1 cellular context compared by ENCODE assay signal in the genomic region with DNA sequence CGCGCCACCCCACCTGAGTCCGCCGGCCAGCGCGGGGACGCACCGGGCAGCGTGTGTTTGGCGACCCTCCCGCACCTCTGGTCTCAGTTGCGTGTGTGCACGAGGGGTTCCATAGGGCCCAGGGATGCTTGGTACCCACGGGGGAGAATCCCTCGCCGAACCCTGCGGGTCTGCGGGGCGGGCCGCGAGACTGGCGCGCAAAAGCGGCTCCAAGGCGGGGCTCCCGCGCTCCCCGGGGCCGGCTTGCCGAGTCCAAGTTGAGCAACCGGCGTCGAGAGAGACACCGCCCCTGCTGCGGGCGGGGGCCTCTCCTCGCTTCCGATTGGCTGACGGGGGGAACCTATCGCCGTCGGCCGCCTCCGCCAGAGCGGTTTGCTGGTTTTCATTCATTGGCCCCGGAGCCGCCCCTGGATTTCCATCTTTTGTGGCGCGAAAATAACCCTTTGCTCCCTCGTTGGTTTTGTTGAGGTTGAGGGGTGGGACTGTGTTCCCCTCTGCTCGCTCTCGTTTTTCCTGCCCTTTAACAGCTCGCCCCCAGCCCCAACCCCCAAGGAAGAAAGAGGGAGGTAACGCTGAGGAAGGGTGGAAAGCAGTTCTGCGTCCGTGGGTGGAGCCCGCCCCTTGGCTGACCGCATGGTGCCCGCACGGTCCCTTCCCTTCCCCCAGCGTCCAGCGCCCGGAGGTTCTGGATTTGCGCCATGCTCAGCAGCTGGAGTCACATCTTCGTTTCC.
TF ChIP-seq lines count a peak whose summit lies in the region.

No MANE protein-coding gene starts in this region.

TF ChIP-seq in HepG2, 621 proteins besides CTCF, POLR2A, EP300 and RAD21 (continued from another document and continues in another):
- TF ChIP-seq ZFP91 (CRISPR knock-in tag; IDR thresholded peaks at IDR 0.05; ENCODE audit: borderline replicate concordance) (peak; percentile 99), JUND (CRISPR knock-in tag; IDR thresholded peaks at IDR 0.05) (no peak), SMARCC2 (IDR thresholded peaks at IDR 0.05) (no peak), GATA4 (IDR thresholded peaks at IDR 0.05; ENCODE audit: borderline replicate concordance, low read depth) (no peak), HOXA9 (CRISPR knock-in tag; IDR thresholded peaks at IDR 0.05; ENCODE audit: borderline replicate concordance) (peak; percentile 83), ZNF644 (CRISPR knock-in tag; IDR thresholded peaks at IDR 0.05; ENCODE audit: low read depth) (no peak; the same call in 1 of the 2 replicates), NFKB2 (CRISPR knock-in tag; IDR thresholded peaks at IDR 0.05; ENCODE audit: borderline replicate concordance) (peak; percentile 85), ATM (IDR thresholded peaks at IDR 0.05; ENCODE audit: borderline replicate concordance) (no peak), ZNF30 (CRISPR knock-in tag; IDR thresholded peaks at IDR 0.05) (no peak), ZBTB7B (CRISPR knock-in tag; IDR thresholded peaks at IDR 0.05) (peak; percentile 62; the same call in 1 of the 2 replicates), ZNF562 (CRISPR knock-in tag; IDR thresholded peaks at IDR 0.05; ENCODE audit: borderline replicate concordance) (0 out of 2 replicates have a peak, but pooled peaks have one; percentile 61), ZFP62 (CRISPR knock-in tag; IDR thresholded peaks at IDR 0.05) (no peak), ZNF670 (CRISPR knock-in tag; IDR thresholded peaks at IDR 0.05; ENCODE audit: borderline replicate concordance) (0 out of 2 replicates have a peak, but pooled peaks have one; percentile 69), CENPT (CRISPR knock-in tag; IDR thresholded peaks at IDR 0.05; ENCODE audit: low read depth) (no peak), ZNF790 (CRISPR knock-in tag; IDR thresholded peaks at IDR 0.05; ENCODE audit: borderline replicate concordance) (peak; percentile 7; the same call in 1 of the 2 replicates), GLMP (CRISPR knock-in tag; IDR thresholded peaks at IDR 0.05; ENCODE audit: borderline replicate concordance) (no peak), TEF (CRISPR knock-in tag; IDR thresholded peaks at IDR 0.05) (no peak), KLF13 (CRISPR knock-in tag; IDR thresholded peaks at IDR 0.05) (0 out of 2 replicates have a peak, but pooled peaks have one; percentile 24), ZNF484 (CRISPR knock-in tag; IDR thresholded peaks at IDR 0.05; ENCODE audit: borderline replicate concordance, low read depth) (no peak), HNRNPL (IDR thresholded peaks at IDR 0.05; ENCODE audit: low read depth, low read length) (no peak), KLF9 (CRISPR knock-in tag; IDR thresholded peaks at IDR 0.05; ENCODE audit: low read depth) (no peak), THAP11 (CRISPR knock-in tag; IDR thresholded peaks at IDR 0.05) (peak; percentile 63; the same call in 1 of the 2 replicates), ZFP41 (CRISPR knock-in tag; IDR thresholded peaks at IDR 0.05; ENCODE audit: borderline replicate concordance) (peak; percentile 53)
- TF ChIP-seq, protein P1, sequence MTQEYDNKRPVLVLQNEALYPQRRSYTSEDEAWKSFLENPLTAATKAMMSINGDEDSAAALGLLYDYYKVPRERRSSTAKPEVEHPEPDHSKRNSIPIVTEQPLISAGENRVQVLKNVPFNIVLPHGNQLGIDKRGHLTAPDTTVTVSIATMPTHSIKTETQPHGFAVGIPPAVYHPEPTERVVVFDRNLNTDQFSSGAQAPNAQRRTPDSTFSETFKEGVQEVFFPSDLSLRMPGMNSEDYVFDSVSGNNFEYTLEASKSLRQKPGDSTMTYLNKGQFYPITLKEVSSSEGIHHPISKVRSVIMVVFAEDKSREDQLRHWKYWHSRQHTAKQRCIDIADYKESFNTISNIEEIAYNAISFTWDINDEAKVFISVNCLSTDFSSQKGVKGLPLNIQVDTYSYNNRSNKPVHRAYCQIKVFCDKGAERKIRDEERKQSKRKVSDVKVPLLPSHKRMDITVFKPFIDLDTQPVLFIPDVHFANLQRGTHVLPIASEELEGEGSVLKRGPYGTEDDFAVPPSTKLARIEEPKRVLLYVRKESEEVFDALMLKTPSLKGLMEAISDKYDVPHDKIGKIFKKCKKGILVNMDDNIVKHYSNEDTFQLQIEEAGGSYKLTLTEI (CRISPR knock-in tag; conservative IDR thresholded peaks at IDR 0.05), result no peak; the same call in 1 of the 2 replicates
- TF ChIP-seq, protein P2, sequence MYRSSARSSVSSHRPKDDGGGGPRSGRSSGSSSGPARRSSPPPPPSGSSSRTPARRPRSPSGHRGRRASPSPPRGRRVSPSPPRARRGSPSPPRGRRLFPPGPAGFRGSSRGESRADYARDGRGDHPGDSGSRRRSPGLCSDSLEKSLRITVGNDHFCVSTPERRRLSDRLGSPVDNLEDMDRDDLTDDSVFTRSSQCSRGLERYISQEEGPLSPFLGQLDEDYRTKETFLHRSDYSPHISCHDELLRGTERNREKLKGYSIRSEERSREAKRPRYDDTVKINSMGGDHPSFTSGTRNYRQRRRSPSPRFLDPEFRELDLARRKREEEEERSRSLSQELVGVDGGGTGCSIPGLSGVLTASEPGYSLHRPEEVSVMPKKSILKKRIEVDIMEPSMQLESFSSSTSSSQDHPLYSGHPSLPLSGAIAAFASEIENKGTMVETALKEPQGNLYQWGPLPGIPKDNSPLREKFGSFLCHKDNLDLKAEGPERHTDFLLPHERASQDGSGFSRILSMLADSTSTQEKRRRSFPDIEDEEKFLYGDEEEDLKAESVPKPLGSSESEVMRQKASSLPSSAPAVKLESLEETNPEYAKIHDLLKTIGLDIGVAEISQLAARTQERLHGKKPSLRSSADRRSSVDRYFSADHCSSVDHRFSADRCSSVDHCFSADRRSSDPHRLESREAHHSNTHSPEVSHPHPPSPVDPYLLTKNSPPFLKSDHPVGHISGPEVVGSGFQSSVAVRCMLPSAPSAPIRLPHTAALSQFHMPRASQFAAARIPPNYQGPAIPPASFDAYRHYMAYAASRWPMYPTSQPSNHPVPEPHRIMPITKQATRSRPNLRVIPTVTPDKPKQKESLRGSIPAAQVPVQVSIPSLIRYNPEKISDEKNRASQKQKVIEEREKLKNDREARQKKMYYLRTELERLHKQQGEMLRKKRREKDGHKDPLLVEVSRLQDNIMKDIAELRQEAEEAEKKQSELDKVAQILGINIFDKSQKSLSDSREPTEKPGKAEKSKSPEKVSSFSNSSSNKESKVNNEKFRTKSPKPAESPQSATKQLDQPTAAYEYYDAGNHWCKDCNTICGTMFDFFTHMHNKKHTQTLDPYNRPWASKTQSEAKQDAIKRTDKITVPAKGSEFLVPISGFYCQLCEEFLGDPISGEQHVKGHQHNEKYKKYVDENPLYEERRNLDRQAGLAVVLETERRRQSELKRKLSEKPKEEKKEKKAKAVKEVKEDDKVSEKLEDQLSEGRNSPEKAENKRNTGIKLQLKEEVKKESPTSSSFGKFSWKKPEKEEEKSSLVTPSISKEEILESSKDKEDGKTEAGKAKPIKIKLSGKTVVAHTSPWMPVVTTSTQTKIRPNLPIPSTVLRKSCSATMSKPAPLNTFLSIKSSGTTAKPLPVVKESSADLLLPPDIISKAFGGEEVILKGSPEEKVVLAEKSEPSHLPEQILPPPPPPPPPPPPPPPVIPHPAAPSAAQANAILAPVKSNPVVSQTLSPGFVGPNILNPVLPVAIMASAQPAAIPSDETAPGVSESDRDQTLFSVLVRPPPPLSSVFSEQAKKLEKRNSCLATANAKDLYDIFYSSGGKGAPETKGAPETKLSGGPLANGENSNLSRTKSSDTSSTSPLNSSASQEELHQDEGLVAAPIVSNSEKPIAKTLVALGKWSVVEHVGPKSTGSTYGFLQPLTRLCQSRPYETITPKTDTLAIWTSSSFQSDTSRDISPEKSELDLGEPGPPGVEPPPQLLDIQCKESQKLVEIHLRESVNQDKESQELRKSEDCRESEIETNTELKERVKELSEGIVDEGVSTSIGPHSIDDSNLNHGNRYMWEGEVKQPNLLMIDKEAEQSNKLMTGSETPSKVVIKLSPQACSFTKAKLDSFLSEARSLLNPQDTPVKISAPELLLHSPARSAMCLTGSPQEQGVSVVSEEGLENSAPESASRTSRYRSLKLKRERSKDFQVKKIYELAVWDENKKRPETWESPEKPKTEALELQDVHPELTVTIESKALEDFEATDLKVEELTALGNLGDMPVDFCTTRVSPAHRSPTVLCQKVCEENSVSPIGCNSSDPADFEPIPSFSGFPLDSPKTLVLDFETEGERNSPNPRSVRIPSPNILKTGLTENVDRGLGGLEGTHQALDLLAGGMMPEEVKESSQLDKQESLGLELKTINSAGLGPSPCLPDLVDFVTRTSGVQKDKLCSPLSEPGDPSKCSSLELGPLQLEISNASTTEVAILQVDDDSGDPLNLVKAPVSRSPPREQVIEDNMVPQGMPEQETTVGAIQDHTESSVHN (CRISPR knock-in tag; IDR thresholded peaks at IDR 0.05), result peak; percentile 27; the same call in 1 of the 2 replicates
- TF ChIP-seq, protein P3, sequence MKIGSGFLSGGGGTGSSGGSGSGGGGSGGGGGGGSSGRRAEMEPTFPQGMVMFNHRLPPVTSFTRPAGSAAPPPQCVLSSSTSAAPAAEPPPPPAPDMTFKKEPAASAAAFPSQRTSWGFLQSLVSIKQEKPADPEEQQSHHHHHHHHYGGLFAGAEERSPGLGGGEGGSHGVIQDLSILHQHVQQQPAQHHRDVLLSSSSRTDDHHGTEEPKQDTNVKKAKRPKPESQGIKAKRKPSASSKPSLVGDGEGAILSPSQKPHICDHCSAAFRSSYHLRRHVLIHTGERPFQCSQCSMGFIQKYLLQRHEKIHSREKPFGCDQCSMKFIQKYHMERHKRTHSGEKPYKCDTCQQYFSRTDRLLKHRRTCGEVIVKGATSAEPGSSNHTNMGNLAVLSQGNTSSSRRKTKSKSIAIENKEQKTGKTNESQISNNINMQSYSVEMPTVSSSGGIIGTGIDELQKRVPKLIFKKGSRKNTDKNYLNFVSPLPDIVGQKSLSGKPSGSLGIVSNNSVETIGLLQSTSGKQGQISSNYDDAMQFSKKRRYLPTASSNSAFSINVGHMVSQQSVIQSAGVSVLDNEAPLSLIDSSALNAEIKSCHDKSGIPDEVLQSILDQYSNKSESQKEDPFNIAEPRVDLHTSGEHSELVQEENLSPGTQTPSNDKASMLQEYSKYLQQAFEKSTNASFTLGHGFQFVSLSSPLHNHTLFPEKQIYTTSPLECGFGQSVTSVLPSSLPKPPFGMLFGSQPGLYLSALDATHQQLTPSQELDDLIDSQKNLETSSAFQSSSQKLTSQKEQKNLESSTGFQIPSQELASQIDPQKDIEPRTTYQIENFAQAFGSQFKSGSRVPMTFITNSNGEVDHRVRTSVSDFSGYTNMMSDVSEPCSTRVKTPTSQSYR (CRISPR knock-in tag; IDR thresholded peaks at IDR 0.05; ENCODE audit: borderline replicate concordance), result peak; percentile 94
- TF ChIP-seq, protein P4, sequence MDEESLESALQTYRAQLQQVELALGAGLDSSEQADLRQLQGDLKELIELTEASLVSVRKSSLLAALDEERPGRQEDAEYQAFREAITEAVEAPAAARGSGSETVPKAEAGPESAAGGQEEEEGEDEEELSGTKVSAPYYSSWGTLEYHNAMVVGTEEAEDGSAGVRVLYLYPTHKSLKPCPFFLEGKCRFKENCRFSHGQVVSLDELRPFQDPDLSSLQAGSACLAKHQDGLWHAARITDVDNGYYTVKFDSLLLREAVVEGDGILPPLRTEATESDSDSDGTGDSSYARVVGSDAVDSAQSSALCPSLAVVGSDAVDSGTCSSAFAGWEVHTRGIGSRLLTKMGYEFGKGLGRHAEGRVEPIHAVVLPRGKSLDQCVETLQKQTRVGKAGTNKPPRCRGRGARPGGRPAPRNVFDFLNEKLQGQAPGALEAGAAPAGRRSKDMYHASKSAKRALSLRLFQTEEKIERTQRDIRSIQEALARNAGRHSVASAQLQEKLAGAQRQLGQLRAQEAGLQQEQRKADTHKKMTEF (CRISPR knock-in tag; IDR thresholded peaks at IDR 0.05), result peak; percentile 83; the same call in 1 of the 2 replicates
- TF ChIP-seq, protein P5, sequence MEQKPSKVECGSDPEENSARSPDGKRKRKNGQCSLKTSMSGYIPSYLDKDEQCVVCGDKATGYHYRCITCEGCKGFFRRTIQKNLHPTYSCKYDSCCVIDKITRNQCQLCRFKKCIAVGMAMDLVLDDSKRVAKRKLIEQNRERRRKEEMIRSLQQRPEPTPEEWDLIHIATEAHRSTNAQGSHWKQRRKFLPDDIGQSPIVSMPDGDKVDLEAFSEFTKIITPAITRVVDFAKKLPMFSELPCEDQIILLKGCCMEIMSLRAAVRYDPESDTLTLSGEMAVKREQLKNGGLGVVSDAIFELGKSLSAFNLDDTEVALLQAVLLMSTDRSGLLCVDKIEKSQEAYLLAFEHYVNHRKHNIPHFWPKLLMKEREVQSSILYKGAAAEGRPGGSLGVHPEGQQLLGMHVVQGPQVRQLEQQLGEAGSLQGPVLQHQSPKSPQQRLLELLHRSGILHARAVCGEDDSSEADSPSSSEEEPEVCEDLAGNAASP (CRISPR knock-in tag; IDR thresholded peaks at IDR 0.05; ENCODE audit: borderline replicate concordance), result peak; percentile 68
- TF ChIP-seq, protein P6, sequence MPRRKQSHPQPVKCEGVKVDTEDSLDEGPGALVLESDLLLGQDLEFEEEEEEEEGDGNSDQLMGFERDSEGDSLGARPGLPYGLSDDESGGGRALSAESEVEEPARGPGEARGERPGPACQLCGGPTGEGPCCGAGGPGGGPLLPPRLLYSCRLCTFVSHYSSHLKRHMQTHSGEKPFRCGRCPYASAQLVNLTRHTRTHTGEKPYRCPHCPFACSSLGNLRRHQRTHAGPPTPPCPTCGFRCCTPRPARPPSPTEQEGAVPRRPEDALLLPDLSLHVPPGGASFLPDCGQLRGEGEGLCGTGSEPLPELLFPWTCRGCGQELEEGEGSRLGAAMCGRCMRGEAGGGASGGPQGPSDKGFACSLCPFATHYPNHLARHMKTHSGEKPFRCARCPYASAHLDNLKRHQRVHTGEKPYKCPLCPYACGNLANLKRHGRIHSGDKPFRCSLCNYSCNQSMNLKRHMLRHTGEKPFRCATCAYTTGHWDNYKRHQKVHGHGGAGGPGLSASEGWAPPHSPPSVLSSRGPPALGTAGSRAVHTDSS (CRISPR knock-in tag; conservative IDR thresholded peaks at IDR 0.05), result no peak
